Comparison of ENCODE assay signal across 4 cellular contexts in genomic region chr4:69430716-69431115, GRCh38.
A peak's percentile ranks its signal among the peaks of the same experiment; 100 is the strongest.
DNase-seq lines count a peak whose midpoint lies in the region; TF ChIP-seq lines count a peak whose summit lies in the region.
"Not testable (repeated sequence)": the region's sequence is repeated elsewhere in the genome, so short reads cannot be mapped to it uniquely, and the experiment has no call there.

No MANE protein-coding gene starts in this region.

- not testable (repeated sequence) for H2BK15ac ChIP-seq in mesendoderm (replicated peaks; ENCODE audit: low read depth)

- not testable (repeated sequence) for H3K9ac ChIP-seq in mesendoderm (ENCODE audit: low read length)

- H4K5ac ChIP-seq in mesendoderm (ENCODE audit: low read length): not testable (repeated sequence)

- not testable (repeated sequence) for H2BK5ac ChIP-seq in mesendoderm (ENCODE audit: low read length)

- H3K36me3 ChIP-seq in mesendoderm (ENCODE audit: control insufficient read depth, insufficient read depth, low read length): not testable (repeated sequence)

- H3K4me1 ChIP-seq in mesendoderm (ENCODE audit: control insufficient read depth, low read depth, low read length): not testable (repeated sequence)

- not testable (repeated sequence) for H3K18ac ChIP-seq in mesendoderm (ENCODE audit: low read length)

- not testable (repeated sequence) for H4K8ac ChIP-seq in mesendoderm (ENCODE audit: low read depth, low read length)

- WGBS in mesendoderm (ENCODE audit: extremely low coverage, insufficient coverage, low lambda C conversion rate): no CpG with 5 or more reads among the region's 13 CpGs

- not testable (repeated sequence) for H3K79me2 ChIP-seq in mesendoderm (ENCODE audit: control insufficient read depth, insufficient read depth, low read length)

- H3K56ac ChIP-seq in mesendoderm (ENCODE audit: low read length): not testable (repeated sequence)

- H3K4me2 ChIP-seq in mesendoderm (ENCODE audit: low read length): not testable (repeated sequence)

- H3K4ac ChIP-seq in mesendoderm (ENCODE audit: low read depth, low read length): not testable (repeated sequence)

- not testable (repeated sequence) for H3K27me3 ChIP-seq in mesendoderm (ENCODE audit: insufficient read depth, low read length, poor library complexity)

- not testable (repeated sequence) for H3K23ac ChIP-seq in mesendoderm (ENCODE audit: low read length)

- H3K27ac ChIP-seq in mesendoderm (ENCODE audit: low read depth, low read length): not testable (repeated sequence)

- peak; percentile 2 for DNase-seq in GM12865 (ENCODE audit: low read depth)
- peak; percentile 0 for DNase-seq in fibroblast of villous mesenchyme (ENCODE audit: low read depth)
- DNase-seq in left kidney (ENCODE audit: low read depth, low spot score): peak; percentile 1
- peak; percentile 2 for DNase-seq in mesendoderm

- not testable (repeated sequence) for H2BK120ac ChIP-seq in mesendoderm (ENCODE audit: low read depth, low read length)

- H3K79me1 ChIP-seq in mesendoderm (ENCODE audit: low read length): not testable (repeated sequence)

- not testable (repeated sequence) for H2AK5ac ChIP-seq in mesendoderm (ENCODE audit: low read length)

- not testable (repeated sequence) for TF ChIP-seq CTCF in GM12865 (IDR thresholded peaks at IDR 0.05; ENCODE audit: insufficient read depth, low read depth, low read length, missing control alignments); fibroblast of villous mesenchyme (IDR thresholded peaks at IDR 0.05; ENCODE audit: insufficient read depth, low read depth, low read length)

- not testable (repeated sequence) for H3K4me3 ChIP-seq in GM12865 (ENCODE audit: low read depth, low read length); fibroblast of villous mesenchyme (ENCODE audit: low read depth, low read length); mesendoderm (ENCODE audit: low read length)
